1 cellular context compared by ENCODE assay signal in the genomic region with DNA sequence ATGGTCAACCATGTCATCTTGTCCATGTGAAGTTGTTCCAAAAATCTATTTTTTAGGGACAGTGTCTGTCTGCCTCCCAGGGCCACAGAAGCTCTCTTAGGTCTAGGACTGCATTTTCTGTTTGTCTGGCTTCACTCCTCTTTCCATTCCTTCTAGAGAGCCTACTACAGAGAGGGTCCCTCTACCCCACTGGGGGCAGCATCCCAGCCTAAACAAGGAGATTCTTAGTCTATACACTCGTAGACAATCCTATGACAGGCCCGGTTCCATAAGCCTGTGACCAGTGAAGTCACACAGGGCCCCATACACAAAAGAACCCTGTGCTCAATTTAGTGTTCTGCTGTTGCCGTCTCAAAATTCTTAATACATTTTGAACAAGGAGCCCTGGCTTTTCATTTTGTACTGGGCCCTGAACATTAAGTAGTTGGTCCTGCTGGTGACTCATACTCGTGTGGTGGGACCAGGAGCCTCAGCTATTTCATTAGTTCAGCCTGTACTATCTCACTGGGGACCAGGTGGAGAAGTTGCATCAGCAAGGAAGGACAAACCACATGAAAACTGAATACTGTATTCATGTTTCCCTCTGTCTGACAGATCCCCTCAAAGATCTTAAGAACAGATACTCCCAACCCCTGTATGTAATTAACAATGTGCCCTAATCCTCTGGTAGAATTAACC.
TF ChIP-seq lines count a peak whose summit lies in the region.

No MANE protein-coding gene starts in this region.

TF ChIP-seq in K562, 482 proteins besides CTCF, POLR2A, EP300 and RAD21 (continued from another document):
- TF ChIP-seq, protein P1, sequence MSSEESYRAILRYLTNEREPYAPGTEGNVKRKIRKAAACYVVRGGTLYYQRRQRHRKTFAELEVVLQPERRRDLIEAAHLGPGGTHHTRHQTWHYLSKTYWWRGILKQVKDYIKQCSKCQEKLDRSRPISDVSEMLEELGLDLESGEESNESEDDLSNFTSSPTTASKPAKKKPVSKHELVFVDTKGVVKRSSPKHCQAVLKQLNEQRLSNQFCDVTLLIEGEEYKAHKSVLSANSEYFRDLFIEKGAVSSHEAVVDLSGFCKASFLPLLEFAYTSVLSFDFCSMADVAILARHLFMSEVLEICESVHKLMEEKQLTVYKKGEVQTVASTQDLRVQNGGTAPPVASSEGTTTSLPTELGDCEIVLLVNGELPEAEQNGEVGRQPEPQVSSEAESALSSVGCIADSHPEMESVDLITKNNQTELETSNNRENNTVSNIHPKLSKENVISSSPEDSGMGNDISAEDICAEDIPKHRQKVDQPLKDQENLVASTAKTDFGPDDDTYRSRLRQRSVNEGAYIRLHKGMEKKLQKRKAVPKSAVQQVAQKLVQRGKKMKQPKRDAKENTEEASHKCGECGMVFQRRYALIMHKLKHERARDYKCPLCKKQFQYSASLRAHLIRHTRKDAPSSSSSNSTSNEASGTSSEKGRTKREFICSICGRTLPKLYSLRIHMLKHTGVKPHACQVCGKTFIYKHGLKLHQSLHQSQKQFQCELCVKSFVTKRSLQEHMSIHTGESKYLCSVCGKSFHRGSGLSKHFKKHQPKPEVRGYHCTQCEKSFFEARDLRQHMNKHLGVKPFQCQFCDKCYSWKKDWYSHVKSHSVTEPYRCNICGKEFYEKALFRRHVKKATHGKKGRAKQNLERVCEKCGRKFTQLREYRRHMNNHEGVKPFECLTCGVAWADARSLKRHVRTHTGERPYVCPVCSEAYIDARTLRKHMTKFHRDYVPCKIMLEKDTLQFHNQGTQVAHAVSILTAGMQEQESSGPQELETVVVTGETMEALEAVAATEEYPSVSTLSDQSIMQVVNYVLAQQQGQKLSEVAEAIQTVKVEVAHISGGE (CRISPR knock-in tag; IDR thresholded peaks at IDR 0.05): no peak
- TF ChIP-seq, protein P2, sequence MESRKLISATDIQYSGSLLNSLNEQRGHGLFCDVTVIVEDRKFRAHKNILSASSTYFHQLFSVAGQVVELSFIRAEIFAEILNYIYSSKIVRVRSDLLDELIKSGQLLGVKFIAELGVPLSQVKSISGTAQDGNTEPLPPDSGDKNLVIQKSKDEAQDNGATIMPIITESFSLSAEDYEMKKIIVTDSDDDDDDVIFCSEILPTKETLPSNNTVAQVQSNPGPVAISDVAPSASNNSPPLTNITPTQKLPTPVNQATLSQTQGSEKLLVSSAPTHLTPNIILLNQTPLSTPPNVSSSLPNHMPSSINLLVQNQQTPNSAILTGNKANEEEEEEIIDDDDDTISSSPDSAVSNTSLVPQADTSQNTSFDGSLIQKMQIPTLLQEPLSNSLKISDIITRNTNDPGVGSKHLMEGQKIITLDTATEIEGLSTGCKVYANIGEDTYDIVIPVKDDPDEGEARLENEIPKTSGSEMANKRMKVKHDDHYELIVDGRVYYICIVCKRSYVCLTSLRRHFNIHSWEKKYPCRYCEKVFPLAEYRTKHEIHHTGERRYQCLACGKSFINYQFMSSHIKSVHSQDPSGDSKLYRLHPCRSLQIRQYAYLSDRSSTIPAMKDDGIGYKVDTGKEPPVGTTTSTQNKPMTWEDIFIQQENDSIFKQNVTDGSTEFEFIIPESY (CRISPR knock-in tag; IDR thresholded peaks at IDR 0.05): no peak
- TF ChIP-seq RBM39 (optimal IDR thresholded peaks at IDR 0.05; ENCODE audit: low read depth, low read length): no peak
- no peak for TF ChIP-seq PHF21A (IDR thresholded peaks at IDR 0.05; ENCODE audit: borderline replicate concordance, low read depth)
- no peak for TF ChIP-seq ZNF280A (IDR thresholded peaks at IDR 0.05; ENCODE audit: low read depth, partially characterized antibody)
